Comparison of ENCODE assay signal across 15 cellular contexts in the genomic region with DNA sequence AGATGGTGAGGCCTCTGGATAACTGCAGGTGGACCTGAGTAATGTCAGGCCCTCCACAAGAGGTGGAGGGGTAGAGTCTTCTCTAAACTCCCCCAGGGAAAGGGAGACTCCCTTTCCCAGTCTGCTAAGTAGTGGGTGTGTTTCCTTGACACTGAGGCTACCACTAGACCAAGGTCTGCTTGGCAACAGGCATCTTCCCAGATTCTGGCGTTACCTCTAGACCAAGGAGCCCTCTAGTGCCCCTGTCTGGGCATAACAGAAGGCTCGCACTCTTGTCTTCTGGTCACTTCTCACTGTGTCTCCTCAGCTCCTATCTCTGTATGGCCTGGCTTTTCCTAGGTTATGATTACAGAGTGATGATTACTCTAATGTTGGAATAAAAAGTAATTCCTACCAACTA. TPM values are rescaled to one million over a fixed set of nuclear protein-coding genes. Genes with fewer than 3 reads are reported as not detected.
DNase-seq lines count a peak whose midpoint lies in the region; FAIRE-seq and TF ChIP-seq lines count a peak whose summit lies in the region.
"Not testable (repeated sequence)": the region's sequence is repeated elsewhere in the genome, so short reads cannot be mapped to it uniquely, and the experiment has no call there.
"Had no signal": no experiment of that assay in that cellular context is flagged by ENCODE, and none has a peak within 500 bp of the region (broad histone marks: within the 10 kb centered on the region; RNA-seq: fewer than 3 reads in every experiment).

No MANE protein-coding gene starts in this region.

- not testable (repeated sequence) for H2AFZ ChIP-seq in PC-9; keratinocyte (ENCODE audit: control insufficient read depth, low read length)

- CTCF ChIA-PET in PC-9 (lab: Charles Lee): not testable (repeated sequence)

- not testable (repeated sequence) for H3K4me2 ChIP-seq in PC-9; keratinocyte (ENCODE audit: control insufficient read depth, extremely low read depth, insufficient read depth, low read depth, low read length)

- TF ChIP-seq CTCF in D721Med (IDR thresholded peaks at IDR 0.05; ENCODE audit: insufficient read depth, missing control alignments) (peak; percentile 28), GM12873 (IDR thresholded peaks at IDR 0.05; ENCODE audit: insufficient read depth, low read depth, low read length, missing control alignments) (peak; percentile 22), PC-9 (conservative IDR thresholded peaks at IDR 0.05) (peak; percentile 46), astrocyte of the cerebellum (IDR thresholded peaks at IDR 0.05; ENCODE audit: low read depth, low read length, missing control alignments) (peak; percentile 28), keratinocyte (optimal IDR thresholded peaks at IDR 0.05 in 1 of 3, IDR thresholded peaks at IDR 0.05 in 1 of 3, conservative IDR thresholded peaks at IDR 0.05 in 1 of 3; ENCODE audit: extremely low read depth in 1 of 3, insufficient read depth in 2 of 3, low read length in 3 of 3) (peak; percentile 26 to 47 (median 42))

- FAIRE-seq in D721Med (lab: Jason Lieb, UNC); keratinocyte (lab: Jason Lieb, UNC): not testable (repeated sequence)

- not testable (repeated sequence) for H3K9me1 ChIP-seq in keratinocyte (ENCODE audit: control insufficient read depth, extremely low read depth, insufficient read depth, low read length)

- H3K9me3 ChIP-seq in PC-9 (ENCODE audit: insufficient read depth, low read depth); keratinocyte (ENCODE audit: control insufficient read depth, low read depth, low read length): not testable (repeated sequence)

- H3K36me3 ChIP-seq in PC-9 (ENCODE audit: low read depth); keratinocyte (ENCODE audit: control insufficient read depth in 2 of 2, extremely low read depth in 1 of 2, insufficient read depth in 2 of 2, low read length in 2 of 2): not testable (repeated sequence)

- dilution Hi-C loops in keratinocyte (cut with MboI; ENCODE audit: extremely low pct_ligation_motif_present, low sequenced_read_pairs): not testable (repeated sequence)

- H3K4me1 ChIP-seq in PC-9 (replicated peaks; ENCODE audit: insufficient read depth); keratinocyte (ENCODE audit: control insufficient read depth, extremely low read depth, insufficient read depth, low read length): not testable (repeated sequence)

- in situ Hi-C loops in KBM-7 (cut with MboI; ENCODE audit: low pct_unique_long_range_greater_than_20kb, low sequenced_read_pairs); astrocyte of the cerebellum (cut with HindIII; ENCODE audit: low sequenced_read_pairs): not testable (repeated sequence)

- H3K27me3 ChIP-seq in PC-9 (ENCODE audit: insufficient read depth, low read depth); keratinocyte (ENCODE audit: control insufficient read depth, extremely low read depth, insufficient read depth, low read length): not testable (repeated sequence)

- H3K4me3 ChIP-seq in PC-9; astrocyte of the cerebellum (ENCODE audit: low read depth, low read length); keratinocyte (ENCODE audit: control insufficient read depth in 2 of 3, extremely low read depth in 1 of 3, insufficient read depth in 2 of 3, low read depth in 1 of 3, low read length in 3 of 3): not testable (repeated sequence)

- DNase-seq in D721Med (ENCODE audit: insufficient read length, low spot score); PC-9; astrocyte of the cerebellum (ENCODE audit: low read depth); keratinocyte (ENCODE audit: low read depth, low spot score): not testable (repeated sequence)
- DNase-seq in KBM-7 (peak; percentile 1), fibroblast of gingiva (ENCODE audit: low read depth) (peak; percentile 44)

- H3K9me2 ChIP-seq in PC-9 (ENCODE audit: insufficient read depth): not testable (repeated sequence)

- POLR2A ChIA-PET in PC-9 (lab: Charles Lee; ENCODE audit: unreplicated experiment): not testable (repeated sequence)

- not testable (repeated sequence) for H3K79me2 ChIP-seq in PC-9 (ENCODE audit: low read depth); keratinocyte (ENCODE audit: control insufficient read depth, insufficient read depth, low read length)

- not testable (repeated sequence) for H3K9ac ChIP-seq in keratinocyte (ENCODE audit: control insufficient read depth, extremely low read depth, insufficient read depth, low read length)

- BruUV-seq in PC-9 (replicated peaks; lab: Mats Ljungman, UMichigan): not testable (repeated sequence)

- intact Hi-C loops in PC-9 (cut with micrococcal nuclease; ENCODE audit: unreplicated experiment): not testable (repeated sequence)

- not testable (repeated sequence) for H4K20me1 ChIP-seq in PC-9 (ENCODE audit: insufficient read depth); keratinocyte (ENCODE audit: control insufficient read depth, extremely low read depth, insufficient read depth, low read length)

- not testable (repeated sequence) for H3K27ac ChIP-seq in PC-9; keratinocyte (ENCODE audit: control insufficient read depth, insufficient read depth, low read length)

- not testable (repeated sequence) for H3F3A ChIP-seq in PC-9 (ENCODE audit: insufficient read depth, low read depth)

RNA-seq across cellular contexts. Expression of a gene that starts 5.4 kb away (rescaled TPM):
- not detected in 2 replicates for total RNA-seq in PC-9 (2021)
- polyA plus RNA-seq in keratinocyte: 0.03 TPM in 1 of 3 replicates, not detected in the others
- not detected for polyA plus RNA-seq in keratinocyte (2011; ENCODE audit: low read depth)
- not detected in 2 replicates for polyA plus RNA-seq in keratinocyte (2011; cell fraction: cytosol; rRNA removed)
- polyA plus RNA-seq in keratinocyte (2011; cell fraction: nucleus; rRNA removed): not detected in 2 replicates
- polyA plus RNA-seq in keratinocyte (2012; ENCODE audit: low replicate concordance): 2.0 TPM in 1 of 2 replicates, not detected in the other
- polyA minus RNA-seq in keratinocyte: not detected in 3 replicates
- not detected for polyA minus RNA-seq in keratinocyte (2011; cell fraction: cytosol; rRNA and poly(A)+ RNA removed)
- polyA minus RNA-seq in keratinocyte (2011; cell fraction: nucleus; rRNA and poly(A)+ RNA removed): not detected in 2 replicates
- total RNA-seq: activated CD4-positive, alpha-beta T cell treated with anti-CD3 and anti-CD28 coated beads for 36 hours; activated naive CD8-positive, alpha-beta T cell treated with anti-CD3 and anti-CD28 coated beads for 36 hours; CD4-positive, alpha-beta T cell; gastrocnemius medialis; left ventricle myocardium superior; mucosa of descending colon; suprapubic skin; vagina had no signal

RNA-seq across cellular contexts. Expression of a gene that starts 50.9 kb away (rescaled TPM):
- not detected in 2 replicates for total RNA-seq in PC-9 (2021)
- 0.09 to 0.17 TPM (median 0.14 TPM) in 3 replicates for polyA plus RNA-seq in keratinocyte
- 20.8 TPM for polyA plus RNA-seq in keratinocyte (2011; ENCODE audit: low read depth)
- 0.17 and 0.50 TPM in 2 replicates for polyA plus RNA-seq in keratinocyte (2011; cell fraction: cytosol; rRNA removed)
- 0.44 and 1.2 TPM in 2 replicates for polyA plus RNA-seq in keratinocyte (2011; cell fraction: nucleus; rRNA removed)
- polyA plus RNA-seq in keratinocyte (2012; ENCODE audit: low replicate concordance): 0.11 and 23.7 TPM in 2 replicates
- polyA minus RNA-seq in keratinocyte: not detected in 3 replicates
- polyA minus RNA-seq in keratinocyte (2011; cell fraction: cytosol; rRNA and poly(A)+ RNA removed): not detected
- 0.32 TPM in 1 of 2 replicates, not detected in the other for polyA minus RNA-seq in keratinocyte (2011; cell fraction: nucleus; rRNA and poly(A)+ RNA removed)
- total RNA-seq: activated CD4-positive, alpha-beta T cell treated with anti-CD3 and anti-CD28 coated beads for 36 hours; activated naive CD8-positive, alpha-beta T cell treated with anti-CD3 and anti-CD28 coated beads for 36 hours; CD4-positive, alpha-beta T cell; gastrocnemius medialis; left ventricle myocardium superior; mucosa of descending colon; vagina had no signal
